ENCODE assay signal across 8 cellular contexts in the genomic region with DNA sequence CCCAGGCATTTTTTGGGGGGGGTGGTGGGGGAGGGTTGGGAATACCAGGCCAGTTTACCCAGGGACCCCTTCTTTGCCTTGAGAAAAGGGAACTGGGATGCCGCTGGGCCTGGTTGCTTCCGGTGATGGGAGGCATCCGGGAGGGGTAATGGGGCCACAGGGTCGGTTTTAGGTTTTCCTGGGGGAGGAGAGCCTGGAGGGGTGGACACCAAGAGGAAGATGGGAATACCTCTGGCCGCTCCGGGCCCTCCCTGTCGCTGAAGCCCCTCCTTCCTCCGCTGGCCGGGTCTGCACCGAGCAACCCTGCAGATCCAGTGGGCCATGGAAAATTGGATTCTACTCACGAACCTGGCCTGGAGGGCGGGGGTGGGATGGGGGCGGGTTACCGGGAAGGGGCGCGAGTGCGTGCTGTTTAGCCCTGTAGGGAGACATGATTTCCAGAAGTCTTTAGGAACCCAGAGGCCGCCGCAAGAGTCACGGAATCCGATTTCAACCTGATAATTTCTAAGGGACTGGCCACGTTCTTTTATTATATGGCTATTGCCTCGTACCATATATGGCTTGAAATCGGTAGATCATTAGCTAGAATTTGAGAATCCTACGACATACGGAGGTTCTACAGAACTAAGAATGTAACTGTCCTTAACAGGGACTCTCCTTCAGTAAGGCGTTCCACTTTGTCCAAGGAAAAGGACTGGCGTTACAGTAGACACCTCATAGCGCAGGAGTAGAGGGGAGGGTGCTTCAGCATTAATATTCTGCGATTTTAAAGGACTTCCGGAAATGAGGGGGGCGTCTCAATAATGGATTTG. TPM values are rescaled to one million over a fixed set of nuclear protein-coding genes. Genes with fewer than 3 reads are reported as not detected.
A peak's percentile ranks its signal among the peaks of the same experiment; 100 is the strongest.
DNase-seq lines count a peak whose midpoint lies in the region; TF ChIP-seq lines count a peak whose summit lies in the region.

No MANE protein-coding gene starts in this region.

- TF ChIP-seq CTCF in esophagus squamous epithelium (IDR thresholded peaks at IDR 0.05), result no peak
- no peak for TF ChIP-seq CTCF in thyroid gland (IDR thresholded peaks at IDR 0.05)

- H3K27ac ChIP-seq in esophagus squamous epithelium (peak overlapping the region; percentile 95 to 99 (median 96)), muscle layer of duodenum (ENCODE audit: low read length) (peak overlapping the region; percentile 86), thyroid gland (peak overlapping the region; percentile 76 to 90 (median 90))

- H3K27me3 ChIP-seq in esophagus squamous epithelium (no peaks in the 10 kb centered on the region), muscle layer of duodenum (ENCODE audit: low read depth, low read length) (no peaks in the 10 kb centered on the region), thyroid gland (no peaks in the 10 kb centered on the region)

- H3K27ac Mint-ChIP-seq in activated CD4-positive, alpha-beta T cell treated with anti-CD3 and anti-CD28 coated beads, Interleukin-2, amount 10 ng/mL, durations not matched to agents 24 days and 14 days, result peak overlapping the region; percentile 65

- H3K36me3 Mint-ChIP-seq in activated CD4-positive, alpha-beta T cell treated with anti-CD3 and anti-CD28 coated beads, Interleukin-2, amount 10 ng/mL, durations not matched to agents 24 days and 14 days (ENCODE audit: low read depth), result peaks cover 31% of the 10 kb centered on the region

- TF ChIP-seq POLR2A in esophagus squamous epithelium (IDR thresholded peaks at IDR 0.05), result no peak
- no peak for TF ChIP-seq POLR2A in thyroid gland (IDR thresholded peaks at IDR 0.05)

- intact Hi-C loops in activated CD4-positive, alpha-beta T cell treated with anti-CD3 and anti-CD28 coated beads, Interleukin-2, amount 10 ng/mL, durations not matched to agents 24 days and 14 days (cut with micrococcal nuclease), result loop anchor here (1.0 to 5.0 kb wide), 4 partner anchors 35 to 195 kb away; a partner anchor contains a TSS
- intact Hi-C loops in esophagus squamous epithelium (cut with DNase I) (no loop called here), thyroid gland (cut with DNase I) (loop anchor here (5.0 kb wide), 2 partner anchors 115 to 130 kb away; no protein-coding TSS in a partner anchor)

- peak overlapping the region; percentile 87 for H3K4me3 Mint-ChIP-seq in activated CD4-positive, alpha-beta T cell treated with anti-CD3 and anti-CD28 coated beads, Interleukin-2, amount 10 ng/mL, durations not matched to agents 24 days and 14 days

- DNase-seq in NCI-H1092 treated with DMSO at 0.1 percent for 48 hours (lab: John Stamatoyannopoulos, UW) (peak; percentile 44), NCI-H1092 (lab: John Stamatoyannopoulos, UW) (no peak), esophagus squamous epithelium (lab: John Stamatoyannopoulos, UW) (no peak), thyroid gland (peak; percentile 47 to 62), NCI-H1930 (lab: John Stamatoyannopoulos, UW) (no peak)
- DNase-seq in Jurkat, Clone E6-1 (ENCODE audit: low read depth, low spot score), result no peak
- no peak for DNase-seq in activated CD4-positive, alpha-beta T cell treated with anti-CD3 and anti-CD28 coated beads, Interleukin-2, amount 10 ng/mL, durations not matched to agents 24 days and 14 days

- H3K36me3 ChIP-seq in esophagus squamous epithelium (peaks cover 0 to 8% (median 0%) of the 10 kb centered on the region in 3 donors), muscle layer of duodenum (ENCODE audit: control insufficient read depth in 1 of 2, insufficient read depth in 2 of 2, low read length in 2 of 2) (peaks cover 3 to 4% of the 10 kb centered on the region in 2 donors), thyroid gland (no peaks in the 10 kb centered on the region)

- peak overlapping the region; percentile 88 for H3K4me3 ChIP-seq in Jurkat, Clone E6-1 (ENCODE audit: low read length)
- peak overlapping the region; percentile 90 to 100 (median 96) for H3K4me3 ChIP-seq in esophagus squamous epithelium
- H3K4me3 ChIP-seq in muscle layer of duodenum (ENCODE audit: low read depth in 1 of 2, low read length in 2 of 2), result peak overlapping the region; percentile 87
- peak overlapping the region; percentile 92 to 99 (median 92) for H3K4me3 ChIP-seq in thyroid gland (replicated peaks in 1 of 3)

- H3K9me3 Mint-ChIP-seq in activated CD4-positive, alpha-beta T cell treated with anti-CD3 and anti-CD28 coated beads, Interleukin-2, amount 10 ng/mL, durations not matched to agents 24 days and 14 days, result no peaks in the 10 kb centered on the region

- peaks cover 38% of the 10 kb centered on the region for H3K4me1 Mint-ChIP-seq in activated CD4-positive, alpha-beta T cell treated with anti-CD3 and anti-CD28 coated beads, Interleukin-2, amount 10 ng/mL, durations not matched to agents 24 days and 14 days

- WGBS in esophagus squamous epithelium, 2 donors, result 0 to 1% methylated on average over 13 to 22 of the region's 32 CpGs
- WGBS in thyroid gland, 2 donors, result 0% methylated on average over 32 of the region's 32 CpGs

- H3K4me1 ChIP-seq in esophagus squamous epithelium (peaks cover 21 to 57% (median 22%) of the 10 kb centered on the region in 3 donors), muscle layer of duodenum (ENCODE audit: control insufficient read depth in 1 of 2, insufficient read depth in 2 of 2, low read length in 2 of 2) (peaks cover 10 to 23% of the 10 kb centered on the region in 2 donors), thyroid gland (peaks cover 21 to 29% of the 10 kb centered on the region in 2 donors)

- H3K9me3 ChIP-seq in esophagus squamous epithelium, result no peaks in the 10 kb centered on the region
- H3K9me3 ChIP-seq in muscle layer of duodenum (ENCODE audit: control insufficient read depth in 1 of 2, low read length in 2 of 2), result no peaks in the 10 kb centered on the region
- H3K9me3 ChIP-seq in thyroid gland, result no peaks in the 10 kb centered on the region

- no peaks in the 10 kb centered on the region for H3K27me3 Mint-ChIP-seq in activated CD4-positive, alpha-beta T cell treated with anti-CD3 and anti-CD28 coated beads, Interleukin-2, amount 10 ng/mL, durations not matched to agents 24 days and 14 days

RNA-seq across cellular contexts. Expression of a gene that starts 0.8 kb away (rescaled TPM):
- polyA plus RNA-seq in Jurkat, Clone E6-1 (2012; ENCODE audit: insufficient read depth, insufficient read length), result 59.5 TPM
- total RNA-seq in activated CD4-positive, alpha-beta T cell treated with anti-CD3 and anti-CD28 coated beads, Interleukin-2, amount 10 ng/mL, durations not matched to agents 24 days and 14 days, result 76.0 and 79.3 TPM in 2 replicates
- total RNA-seq in esophagus squamous epithelium (10 to 100 TPM; 23.5 to 30.0 (median 27.1) TPM), thyroid gland (10 to 100 TPM; 46.8 to 64.6 (median 56.7) TPM)

RNA-seq across cellular contexts. Expression of a gene that starts 34.3 kb away (rescaled TPM):
- 737 TPM for polyA plus RNA-seq in Jurkat, Clone E6-1 (2012; ENCODE audit: insufficient read depth, insufficient read length)
- 162 and 164 TPM in 2 replicates for total RNA-seq in activated CD4-positive, alpha-beta T cell treated with anti-CD3 and anti-CD28 coated beads, Interleukin-2, amount 10 ng/mL, durations not matched to agents 24 days and 14 days
- 100 to 1,000 TPM; 300 to 496 (median 418) TPM for total RNA-seq in esophagus squamous epithelium
- total RNA-seq in thyroid gland, result 100 to 1,000 TPM; 428 to 631 (median 514) TPM

RNA-seq across cellular contexts. Expression of a gene that starts 50.2 kb away (rescaled TPM):
- polyA plus RNA-seq in Jurkat, Clone E6-1 (2012; ENCODE audit: insufficient read depth, insufficient read length), result not detected
- total RNA-seq in activated CD4-positive, alpha-beta T cell treated with anti-CD3 and anti-CD28 coated beads, Interleukin-2, amount 10 ng/mL, durations not matched to agents 24 days and 14 days, result not detected in 2 replicates
- total RNA-seq in esophagus squamous epithelium, result 10 to 100 TPM; 11.6 to 23.0 (median 17.4) TPM
- not detected for total RNA-seq in thyroid gland

Comparison
In these comparisons a context has a peak if more than half of its experiments do, and no peak if none do; other contexts are left out.
1. DNase-seq: peak in NCI-H1092 treated with DMSO at 0.1 percent for 48 hours (single experiment) and thyroid gland (2 of 2); none in NCI-H1092 (single experiment), Jurkat, Clone E6-1 (single experiment), activated CD4-positive, alpha-beta T cell treated with anti-CD3 and anti-CD28 coated beads, Interleukin-2, amount 10 ng/mL, durations not matched to agents 24 days and 14 days (single experiment), esophagus squamous epithelium (single experiment) and NCI-H1930 (0 of 2).
2. RNA of a gene that starts 50.2 kb away (total RNA-seq): 11.6 to 23.0 TPM in esophagus squamous epithelium; not detected in thyroid gland and not detected in activated CD4-positive, alpha-beta T cell treated with anti-CD3 and anti-CD28 coated beads, Interleukin-2, amount 10 ng/mL, durations not matched to agents 24 days and 14 days; every median in the first group is over 10 times any median in the second.
3. Peak in every context shown above with its lines, with median percentiles within 50 percentile points of each other: H3K4me3 ChIP-seq and H3K27ac ChIP-seq.